In the genomic region with DNA sequence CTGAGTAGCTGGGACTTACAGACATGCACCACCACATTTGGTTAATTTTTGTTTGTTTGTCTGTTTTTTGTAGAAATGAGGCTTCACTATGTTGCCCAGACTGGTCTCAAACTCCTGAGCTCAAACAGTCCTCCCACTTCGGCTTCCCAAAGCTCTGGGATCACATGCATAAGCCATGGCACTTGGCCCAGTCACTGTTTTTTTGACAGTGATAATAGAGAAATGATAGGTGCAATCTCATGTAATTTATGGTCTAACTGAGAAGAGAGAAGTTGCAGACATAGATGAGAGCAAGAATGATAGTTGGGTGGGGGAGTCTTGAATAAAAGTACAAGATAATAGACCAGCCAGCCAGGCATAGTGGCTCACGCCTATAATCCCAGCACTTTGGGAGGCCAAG, we compare ENCODE assay signal across 23 cellular contexts.
"Had no signal": no experiment of that assay in that cellular context is flagged by ENCODE, and none has a peak within 500 bp of the region (broad histone marks: within the 10 kb centered on the region; RNA-seq: fewer than 3 reads in every experiment).

No MANE protein-coding gene starts in this region.

- DNase-seq: Karpas-422, KG1, MG63, NCI-H1092, NCI-H1105 treated with DMSO at 0.1 percent for 48 hours, NCI-H1417 treated with DMSO at 0.1 percent for 48 hours, NCI-H146, NCI-H187, NCI-H2029, NCI-H2081 treated with DMSO at 0.1 percent for 48 hours, NCI-H2171, NCI-H226, NCI-H446, NCI-H510A, NCI-H524 treated with DMSO at 0.1 percent for 48 hours, NCI-H69, NCI-H774, PC-9, Peyer's patch, Right ventricle myocardium superior, SIG-M5 had no signal

- H3K4me3 ChIP-seq: MG63, PC-9, Peyer's patch, SJSA1, SK-N-MC had no signal
